ENCODE assay signal across 23 cellular contexts in genomic region chr11:129729823-129730222, GRCh38.
"Had no signal": no experiment of that assay in that cellular context is flagged by ENCODE, and none has a peak within 500 bp of the region (broad histone marks: within the 10 kb centered on the region; RNA-seq: fewer than 3 reads in every experiment).

No MANE protein-coding gene starts in this region.

- H3K9me3 ChIP-seq: colonic mucosa, esophagus muscularis mucosa, gastroesophageal sphincter, heart left ventricle, lower lobe of right lung had no signal

- H2AFZ ChIP-seq: hepatocyte had no signal

- H3K79me2 ChIP-seq: hepatocyte had no signal

- H3K27me3 ChIP-seq: colonic mucosa, hepatocyte had no signal

- H3K27ac ChIP-seq: colonic mucosa, esophagus muscularis mucosa, foreskin keratinocyte, gastroesophageal sphincter, heart left ventricle, hepatocyte, lower lobe of right lung had no signal

- H3K4me3 ChIP-seq: colonic mucosa, esophagus muscularis mucosa, gastroesophageal sphincter, heart left ventricle, hepatocyte, lower lobe of right lung had no signal

- H3K4me1 ChIP-seq: colonic mucosa, esophagus muscularis mucosa, gastroesophageal sphincter, heart left ventricle, lower lobe of right lung had no signal

- H3K4me2 ChIP-seq: hepatocyte had no signal

- DNase-seq: colonic mucosa; cortex of kidney; effector CD8-positive, alpha-beta T cell; effector memory CD8-positive, alpha-beta T cell; endodermal cell; foreskin keratinocyte; heart left ventricle; hypothalamus; kidney glomerular epithelial cell; left colon; left ventricle myocardium superior; lower lobe of right lung; mesenchymal stem cell; midbrain; naive thymus-derived CD4-positive, alpha-beta T cell had no signal

- H3K36me3 ChIP-seq: colonic mucosa, esophagus muscularis mucosa, gastroesophageal sphincter, heart left ventricle, lower lobe of right lung had no signal

- ATAC-seq: effector memory CD8-positive, alpha-beta T cell; foreskin keratinocyte; gastroesophageal sphincter; heart left ventricle; left colon; left lobe of liver; left ventricle myocardium superior; lower lobe of right lung; naive thymus-derived CD4-positive, alpha-beta T cell had no signal

- FAIRE-seq: endometrium, frontal cortex, islet of Langerhans, keratinocyte had no signal
